ENCODE assay signal across 8 cellular contexts in the genomic region with DNA sequence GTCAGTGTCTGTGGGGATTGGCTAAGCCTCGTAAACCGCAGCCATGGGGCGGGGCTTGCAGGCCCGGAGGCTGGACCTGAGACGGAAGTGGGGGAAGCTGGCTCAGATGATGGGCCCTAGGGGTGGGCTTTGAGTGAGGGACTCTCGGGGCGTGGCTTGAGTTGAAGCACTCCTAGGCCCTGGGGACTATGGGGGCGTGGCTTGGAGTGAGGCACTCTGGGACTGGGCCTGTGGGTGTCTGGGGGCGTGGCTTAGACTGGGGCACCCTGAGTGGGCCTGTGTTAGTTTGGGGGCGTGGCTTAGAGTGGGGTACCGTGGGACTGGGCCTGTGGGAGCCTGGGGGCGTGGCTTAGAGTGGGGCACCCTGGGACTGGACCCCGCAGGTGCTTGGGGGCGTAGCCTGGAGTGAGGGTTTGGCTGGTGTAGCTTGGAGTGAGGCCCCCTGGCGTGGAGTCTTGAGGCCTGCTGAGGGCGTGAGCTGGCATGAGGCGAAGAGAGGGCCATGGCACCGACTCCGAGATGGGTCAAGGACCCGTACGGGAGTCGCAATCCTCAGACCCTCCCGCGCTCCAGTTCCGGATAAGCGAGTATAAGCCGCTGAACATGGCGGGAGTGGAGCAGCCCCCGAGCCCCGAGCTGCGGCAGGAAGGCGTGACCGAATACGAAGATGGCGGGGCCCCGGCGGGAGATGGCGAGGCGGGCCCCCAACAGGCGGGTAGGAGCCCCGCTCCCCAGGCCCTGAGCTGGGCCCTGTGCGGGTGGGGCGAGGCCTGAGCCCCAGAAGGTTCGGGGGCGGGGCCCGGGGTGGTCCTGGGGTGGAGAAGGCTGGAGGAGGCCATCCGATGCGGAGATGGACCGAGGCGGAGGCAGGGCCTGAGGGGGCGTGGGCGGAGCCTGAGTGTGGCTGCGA. TPM values are rescaled to one million over a fixed set of nuclear protein-coding genes. Genes with fewer than 3 reads are reported as not detected.
A peak's percentile ranks its signal among the peaks of the same experiment; 100 is the strongest.
DNase-seq lines count a peak whose midpoint lies in the region; ATAC-seq and TF ChIP-seq lines count a peak whose summit lies in the region.

No MANE protein-coding gene starts in this region.

- peak overlapping the region; percentile 3 to 46 for H3K9ac ChIP-seq in colonic mucosa (ENCODE audit: low read depth in 2 of 2, low read length in 2 of 2)

- ATAC-seq in GM18907 (IDR thresholded peaks at IDR 0.05; ENCODE audit: unreplicated experiment) (peak; percentile 84), HG03139 (IDR thresholded peaks at IDR 0.05; ENCODE audit: unreplicated experiment) (peak; percentile 79)

- CTCF ChIA-PET in AG04450 (lab: Charles Lee), result interaction anchor here (1.3 kb wide), 1 partner anchor 66 kb away, joined by 4 read pairs; no protein-coding TSS in a partner anchor

- H3K4me1 ChIP-seq in colonic mucosa, result no peaks in the 10 kb centered on the region

- peaks cover 8% of the 10 kb centered on the region; the same call in 1 of the 2 replicates for H3K9me3 ChIP-seq in AG04450 (ENCODE audit: control insufficient read depth, insufficient read depth, low read length)
- no peaks in the 10 kb centered on the region for H3K9me3 ChIP-seq in colonic mucosa

- H3K27ac ChIP-seq in AG04450 (ENCODE audit: low read depth, low read length) (peak overlapping the region; percentile 31), colonic mucosa (peak overlapping the region; percentile 47)

- DNase-seq in AG04450 (ENCODE audit: low read depth, low spot score) (peak; percentile 97), NCI-H446 (lab: John Stamatoyannopoulos, UW) (peak; percentile 97 to 98), colonic mucosa (peak; percentile 97), left kidney (ENCODE audit: low read depth, low spot score) (peak; percentile 100)
- peak; percentile 95 for DNase-seq in activated CD4-positive, alpha-beta T cell treated with anti-CD3 and anti-CD28 coated beads for 48 hours
- peak; percentile 74 to 79 for DNase-seq in stimulated activated CD4-positive, alpha-beta T cell treated with anti-CD3 and anti-CD28 coated beads, Interleukin-1b, Interleukin-23, amount 100 ng/mL, for 4 hours (ENCODE audit: low read depth in 2 of 2)

- POLR2A ChIA-PET in AG04450 (lab: Yijun Ruan, JAX), result interaction anchor here (0.6 to 3.0 kb wide), 4 partner anchors 48 to 599 kb away, joined by 4 to 31 read pairs (median 8); a partner anchor contains a TSS

- peak; percentile 40 for TF ChIP-seq CTCF in AG04450 (IDR thresholded peaks at IDR 0.05; ENCODE audit: low read depth, low read length)
- no peak for TF ChIP-seq CTCF in colonic mucosa (IDR thresholded peaks at IDR 0.05)

- H3K36me3 ChIP-seq in colonic mucosa, result no peaks in the 10 kb centered on the region

- H3K4me3 ChIP-seq in AG04450 (ENCODE audit: low read depth, low read length) (peak overlapping the region; percentile 71), colonic mucosa (peak overlapping the region; percentile 51)

- peaks cover 2% of the 10 kb centered on the region for H3K27me3 ChIP-seq in AG04450 (ENCODE audit: control insufficient read depth, insufficient read depth, low read length)
- no peaks in the 10 kb centered on the region for H3K27me3 ChIP-seq in colonic mucosa

- intact Hi-C loops in colonic mucosa (cut with DNase I), result no loop called here

RNA-seq across cellular contexts. Expression of a gene that starts 6.8 kb away (rescaled TPM):
- 3.0 and 3.3 TPM in 2 replicates for polyA plus RNA-seq in AG04450 (2011; rRNA removed)
- polyA minus RNA-seq in AG04450 (2011; rRNA and poly(A)+ RNA removed), result 6.0 and 6.6 TPM in 2 replicates
- 1 to 10 TPM; 4.5 to 8.8 TPM for total RNA-seq in colonic mucosa

RNA-seq across cellular contexts. Expression of a gene that starts 44.5 kb away (rescaled TPM):
- 0.12 and 0.16 TPM in 2 replicates for polyA plus RNA-seq in AG04450 (2011; rRNA removed)
- polyA minus RNA-seq in AG04450 (2011; rRNA and poly(A)+ RNA removed), result 0.32 TPM in 1 of 2 replicates, not detected in the other
- total RNA-seq in colonic mucosa, result 10 to 100 TPM; 80.2 to 82.3 TPM

RNA-seq across cellular contexts. Expression of a gene that starts 56.6 kb away (rescaled TPM):
- polyA plus RNA-seq in AG04450 (2011; rRNA removed), result 146 and 177 TPM in 2 replicates
- polyA minus RNA-seq in AG04450 (2011; rRNA and poly(A)+ RNA removed), result 95.0 and 105 TPM in 2 replicates
- 100 to 1,000 TPM; 101 to 147 TPM for total RNA-seq in colonic mucosa

Comparison
In these comparisons a context has a peak if more than half of its experiments do, and no peak if none do; other contexts are left out.
1. Peak in every context shown above with its lines: DNase-seq, ATAC-seq, H3K4me3 ChIP-seq and H3K27ac ChIP-seq.